ENCODE assay signal across 24 cellular contexts in the genomic region with DNA sequence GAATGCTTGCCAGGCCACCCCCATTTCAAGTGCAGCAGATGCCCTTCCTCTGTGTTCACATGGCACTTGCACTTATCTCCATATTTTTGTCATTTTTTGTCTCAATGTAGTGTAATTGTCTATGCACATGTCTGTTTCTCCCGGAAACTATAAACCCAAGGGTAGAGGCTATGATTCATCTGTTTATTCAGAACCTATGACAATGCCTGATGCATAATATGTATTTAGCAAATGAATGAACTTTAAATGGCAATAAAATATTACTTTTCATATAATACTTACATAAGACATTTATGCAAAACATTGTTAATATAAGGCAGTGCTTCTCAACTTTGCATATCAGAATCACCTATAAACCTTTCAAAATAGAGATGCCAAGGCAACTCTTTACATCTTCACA. TPM values are rescaled to one million over a fixed set of nuclear protein-coding genes. Genes with fewer than 3 reads are reported as not detected.
A peak's percentile ranks its signal among the peaks of the same experiment; 100 is the strongest.
DNase-seq lines count a peak whose midpoint lies in the region; ATAC-seq and TF ChIP-seq lines count a peak whose summit lies in the region.
"Had no signal": no experiment of that assay in that cellular context is flagged by ENCODE, and none has a peak within 500 bp of the region (broad histone marks: within the 10 kb centered on the region; RNA-seq: fewer than 3 reads in every experiment).

No MANE protein-coding gene starts in this region.

- H3K79me2 ChIP-seq in SK-N-SH (ENCODE audit: insufficient read depth), result no peaks in the 10 kb centered on the region

- no peaks in the 10 kb centered on the region for H3K9me2 ChIP-seq in SK-N-SH

- H3K4me2 ChIP-seq in SK-N-SH, result no peak overlapping the region

- no peak overlapping the region for H3K4me3 ChIP-seq in SK-N-SH (ENCODE audit: low read depth in 2 of 2, low read length in 1 of 2)
- H3K4me3 ChIP-seq: breast epithelium, lung, upper lobe of right lung had no signal

- DNase-seq in SK-N-SH (no peak), NCI-H526 treated with DMSO at 0.1 percent for 48 hours (lab: John Stamatoyannopoulos, UW) (peak; percentile 42), superior temporal gyrus (ENCODE audit: extremely low spot score) (peak; percentile 19), H4 (ENCODE audit: low spot score) (no peak)
- DNase-seq: activated CD4-positive, alpha-beta T cell treated with anti-CD3 and anti-CD28 coated beads, Interleukin-2, amount 50 U/mL, for 1 hour; activated naive CD4-positive, alpha-beta T cell treated with anti-CD3 and anti-CD28 coated beads, Interleukin-2, amount 10 ng/mL, durations not matched to agents 7 days and 5 days; amniotic stem cell; CD8-positive, alpha-beta T cell; cortex of kidney; DMS153; kidney glomerular epithelial cell; NCI-H1417 treated with DMSO at 0.1 percent for 48 hours; NCI-H510A; RPMI8226; upper lobe of right lung; WERI-Rb-1 had no signal

- ATAC-seq in SK-N-SH treated with all-trans-retinoic acid at 6 μM for 48 hours, result no peak
- ATAC-seq in esophagus mucosa, result peak; percentile 72
- no peak for ATAC-seq in GM21381 (IDR thresholded peaks at IDR 0.05; ENCODE audit: unreplicated experiment)
- ATAC-seq in GM18867 (IDR thresholded peaks at IDR 0.05; ENCODE audit: unreplicated experiment), result no peak
- ATAC-seq: CD8-positive, alpha-beta T cell; upper lobe of right lung had no signal

- no peak overlapping the region for H3K9ac ChIP-seq in SK-N-SH

- no peak for TF ChIP-seq EP300 in SK-N-SH (IDR thresholded peaks at IDR 0.05; ENCODE audit: borderline replicate concordance in 1 of 2, low read depth in 1 of 2, low read length in 1 of 2)

- H3F3A ChIP-seq in SK-N-SH (replicated peaks; ENCODE audit: insufficient read depth), result peaks cover 5% of the 10 kb centered on the region

- no peak overlapping the region for H2AFZ ChIP-seq in SK-N-SH (ENCODE audit: low read depth)

- TF ChIP-seq RAD21 in SK-N-SH (IDR thresholded peaks at IDR 0.05; ENCODE audit: low read length), result no peak

- H3K4me1 ChIP-seq in SK-N-SH (ENCODE audit: control insufficient read depth in 1 of 2, insufficient read depth in 2 of 2, low read depth in 1 of 2, low read length in 1 of 2), result peaks cover 0 to 3% of the 10 kb centered on the region in 2 experiments; a peak in 2 of 4 replicates
- H3K4me1 ChIP-seq: breast epithelium, upper lobe of right lung had no signal

- CTCF ChIA-PET in SK-N-SH (lab: Yijun Ruan, JAX), result interaction anchor here (1.4 to 2.1 kb wide), 2 partner anchors 21 to 60 kb away, joined by 4 to 6 read pairs; no protein-coding TSS in a partner anchor

- no peaks in the 10 kb centered on the region for H3K27me3 ChIP-seq in SK-N-SH (ENCODE audit: insufficient read depth)
- H3K27me3 ChIP-seq: breast epithelium, upper lobe of right lung had no signal

- no peaks in the 10 kb centered on the region for H4K20me1 ChIP-seq in SK-N-SH (ENCODE audit: insufficient read depth)

- POLR2A ChIA-PET in SK-N-SH (lab: Yijun Ruan, JAX), result no interaction called here

- peaks cover 0 to 3% of the 10 kb centered on the region in 2 experiments for H3K36me3 ChIP-seq in SK-N-SH (replicated peaks in 1 of 2; ENCODE audit: control insufficient read depth in 1 of 2, insufficient read depth in 2 of 2, low read length in 1 of 2)
- H3K36me3 ChIP-seq: breast epithelium, upper lobe of right lung, WERI-Rb-1 had no signal

- H3K27ac ChIP-seq in SK-N-SH (ENCODE audit: low read depth in 2 of 2, low read length in 1 of 2), result no peak overlapping the region
- H3K27ac ChIP-seq: 22Rv1, breast epithelium, HL-60, upper lobe of right lung had no signal

- no peaks in the 10 kb centered on the region for H3K9me3 ChIP-seq in SK-N-SH
- H3K9me3 ChIP-seq: breast epithelium, upper lobe of right lung had no signal

- TF ChIP-seq CTCF in SK-N-SH (IDR thresholded peaks at IDR 0.05), result no peak

- 71% methylated on average over 1 of the region's 1 CpG for WGBS in SK-N-SH (ENCODE audit: low lambda C conversion rate)

TF ChIP-seq in SK-N-SH, 30 proteins besides CTCF, POLR2A, EP300 and RAD21:
- peak; percentile 16; the same call in 1 of the 2 replicates for TF ChIP-seq FOSL2 (IDR thresholded peaks at IDR 0.05; ENCODE audit: borderline replicate concordance, low read depth)
- TF ChIP-seq NFIC (IDR thresholded peaks at IDR 0.05; ENCODE audit: borderline replicate concordance), result no peak

TF ChIP-seq in SK-N-SH treated with all-trans-retinoic acid at 6 μM for 48 hours, 23 proteins besides CTCF, POLR2A, EP300 and RAD21:
- TF ChIP-seq BACH2 (CRISPR knock-in tag; IDR thresholded peaks at IDR 0.05; ENCODE audit: borderline replicate concordance), result no peak
- no peak for TF ChIP-seq ZFP30 (CRISPR knock-in tag; IDR thresholded peaks at IDR 0.05)
- no peak for TF ChIP-seq TCF4 (CRISPR knock-in tag; IDR thresholded peaks at IDR 0.05; ENCODE audit: borderline replicate concordance)
- no peak for TF ChIP-seq OSR1 (CRISPR knock-in tag; IDR thresholded peaks at IDR 0.05)
TF ChIP-seq in SK-N-SH treated with all-trans-retinoic acid at 6 μM for 48 hours: peak in this region for 0.

RNA-seq across cellular contexts. Expression of gene PAK1, which starts 6.7 kb away (rescaled TPM):
- polyA plus RNA-seq in SK-N-SH (2012; rRNA removed), result 14.2 and 17.9 TPM in 2 replicates
- 10.2 and 11.8 TPM in 2 replicates for polyA plus RNA-seq in SK-N-SH (2012; cell fraction: cytosol; rRNA removed)
- 22.9 and 30.0 TPM in 2 replicates for polyA plus RNA-seq in SK-N-SH (2012; cell fraction: nucleus; rRNA removed)
- total RNA-seq in esophagus mucosa, result 29.2 TPM
- total RNA-seq in H4 (2014; rRNA removed; shearing (Covaris generic)), result 27.7 and 32.6 TPM in 2 replicates

Comparison
In these comparisons a context has a peak if more than half of its experiments do, and no peak if none do; other contexts are left out.
1. DNase-seq: peak in NCI-H526 treated with DMSO at 0.1 percent for 48 hours (single experiment) and superior temporal gyrus (single experiment); none in SK-N-SH (single experiment) and H4 (single experiment).